Comparison of ENCODE assay signal across 8 cellular contexts in genomic region chr4:165208741-165209388, GRCh38. TPM values are rescaled to one million over a fixed set of nuclear protein-coding genes. Genes with fewer than 3 reads are reported as not detected.
DNase-seq lines count a peak whose midpoint lies in the region; ATAC-seq and TF ChIP-seq lines count a peak whose summit lies in the region.

No MANE protein-coding gene starts in this region.

- peak overlapping the region; percentile 87 for H3K27ac Mint-ChIP-seq in activated naive CD8-positive, alpha-beta T cell

- peaks cover 0 to 16% (median 0%) of the 10 kb centered on the region in 11 experiments; a peak in 2 of 22 replicates for H3K36me3 ChIP-seq in BLaER1 treated with 17β-estradiol and CSF1 and Interleukin-3, amounts not matched to agents 10 nM and 100 nM
- H3K36me3 ChIP-seq in Karpas-422 (ENCODE audit: insufficient read depth, low read length) (no peaks in the 10 kb centered on the region), lower lobe of right lung (no peaks in the 10 kb centered on the region), tibial nerve (no peaks in the 10 kb centered on the region)

- H3K27me3 ChIP-seq in BLaER1 treated with 17β-estradiol and CSF1 and Interleukin-3, amounts not matched to agents 10 nM and 100 nM, result no peaks in the 10 kb centered on the region
- H3K27me3 ChIP-seq in Karpas-422 (ENCODE audit: low read length) (no peaks in the 10 kb centered on the region), lower lobe of right lung (ENCODE audit: low read depth) (no peaks in the 10 kb centered on the region), tibial nerve (no peaks in the 10 kb centered on the region)

- H4K20me1 ChIP-seq in BLaER1 treated with 17β-estradiol and CSF1 and Interleukin-3, amounts not matched to agents 10 nM and 100 nM, result peaks cover 0 to 47% (median 40%) of the 10 kb centered on the region in 11 experiments; a peak in 17 of 22 replicates
- peaks cover 21% of the 10 kb centered on the region for H4K20me1 ChIP-seq in Karpas-422 (ENCODE audit: insufficient read depth, low read depth, low read length)

- peaks cover 84% of the 10 kb centered on the region for H3K4me1 Mint-ChIP-seq in activated naive CD8-positive, alpha-beta T cell (ENCODE audit: low read depth)

- H3K4me1 ChIP-seq in BLaER1 treated with 17β-estradiol and CSF1 and Interleukin-3, amounts not matched to agents 10 nM and 100 nM, result peaks cover 56 to 82% (median 78%) of the 10 kb centered on the region in 10 experiments
- H3K4me1 ChIP-seq in Karpas-422 (ENCODE audit: low read length) (peaks cover 64% of the 10 kb centered on the region), lower lobe of right lung (peaks cover 35% of the 10 kb centered on the region), tibial nerve (peaks cover 0 to 25% (median 6%) of the 10 kb centered on the region in 4 donors)

- no peak for TF ChIP-seq EP300 in tibial nerve (IDR thresholded peaks at IDR 0.05)

- peaks cover 3% of the 10 kb centered on the region for H3K36me3 Mint-ChIP-seq in activated naive CD8-positive, alpha-beta T cell

- H3K9me3 Mint-ChIP-seq in activated naive CD8-positive, alpha-beta T cell (ENCODE audit: low read depth), result no peaks in the 10 kb centered on the region

- H3K4me3 ChIP-seq in BLaER1 treated with 17β-estradiol and CSF1 and Interleukin-3, amounts not matched to agents 10 nM and 100 nM, result peak overlapping the region; percentile 84 to 100 (median 96)
- peak overlapping the region; percentile 77 for H3K4me3 ChIP-seq in Karpas-422 (ENCODE audit: low read length)
- H3K4me3 ChIP-seq in lower lobe of right lung, result peak overlapping the region; percentile 79
- H3K4me3 ChIP-seq in tibial nerve, result peak overlapping the region in 2 of 4 donors; percentile 67 to 96

- no peaks in the 10 kb centered on the region for H3K9me3 ChIP-seq in BLaER1 treated with 17β-estradiol and CSF1 and Interleukin-3, amounts not matched to agents 10 nM and 100 nM (replicated peaks in 1 of 11)
- H3K9me3 ChIP-seq in Karpas-422 (ENCODE audit: low read length), result no peaks in the 10 kb centered on the region
- H3K9me3 ChIP-seq in lower lobe of right lung, result no peaks in the 10 kb centered on the region
- H3K9me3 ChIP-seq in tibial nerve, result no peaks in the 10 kb centered on the region

- H3K79me2 ChIP-seq in Karpas-422 (ENCODE audit: low read length), result peaks cover 72% of the 10 kb centered on the region

- H3K27me3 Mint-ChIP-seq in activated naive CD8-positive, alpha-beta T cell, result no peaks in the 10 kb centered on the region

- H3K9me2 ChIP-seq in Karpas-422 (replicated peaks; ENCODE audit: insufficient read depth, low read length), result no peaks in the 10 kb centered on the region

- WGBS in tibial nerve, 2 donors, result 35 to 39% methylated on average over 10 of the region's 10 CpGs

- DNase-seq in Karpas-422 (peak; percentile 51), lower lobe of right lung (no peak), EL (no peak), HuH-7 (ENCODE audit: low spot score) (no peak), tibial nerve (ENCODE audit: low spot score in 2 of 2) (no peak)

- TF ChIP-seq POLR2A in tibial nerve (IDR thresholded peaks at IDR 0.05), result no peak

- peak overlapping the region; percentile 84 to 94 (median 88) for H3K4me2 ChIP-seq in BLaER1 treated with 17β-estradiol and CSF1 and Interleukin-3, amounts not matched to agents 10 nM and 100 nM
- H3K4me2 ChIP-seq in Karpas-422 (ENCODE audit: low read depth, low read length, poor library complexity, severe bottlenecking), result peak overlapping the region; percentile 89

- peak overlapping the region; percentile 91 to 99 (median 97) for H3K9ac ChIP-seq in BLaER1 treated with 17β-estradiol and CSF1 and Interleukin-3, amounts not matched to agents 10 nM and 100 nM
- H3K9ac ChIP-seq in Karpas-422 (ENCODE audit: low read length), result peak overlapping the region; percentile 85

- ATAC-seq in lower lobe of right lung (peak in 1 of 2 donors; percentile 20), HG03025 (IDR thresholded peaks at IDR 0.05; ENCODE audit: low FRiP score, unreplicated experiment) (no peak)

- H3K27ac ChIP-seq in BLaER1 treated with 17β-estradiol and CSF1 and Interleukin-3, amounts not matched to agents 10 nM and 100 nM, result peak overlapping the region; percentile 93 to 99 (median 97); a peak in 21 of 22 replicates
- no peak overlapping the region for H3K27ac ChIP-seq in Karpas-422 (ENCODE audit: low read length)
- peak overlapping the region; percentile 93 for H3K27ac ChIP-seq in lower lobe of right lung
- H3K27ac ChIP-seq in tibial nerve, result peak overlapping the region in 1 of 4 donors; percentile 22

- intact Hi-C loops in lower lobe of right lung (cut with DNase I), result no loop called here

- peak overlapping the region; percentile 92 for H3K4me3 Mint-ChIP-seq in activated naive CD8-positive, alpha-beta T cell

- H2AFZ ChIP-seq in Karpas-422 (ENCODE audit: low read length), result no peak overlapping the region

- TF ChIP-seq CTCF in lower lobe of right lung (IDR thresholded peaks at IDR 0.05) (no peak), tibial nerve (IDR thresholded peaks at IDR 0.05) (no peak)

RNA-seq across cellular contexts. Expression of gene KLHL2, which starts 1.5 kb away (rescaled TPM):
- 27.3 and 31.5 TPM in 2 replicates for total RNA-seq in Karpas-422 (2014; rRNA removed; shearing (Covaris generic); ENCODE audit: low replicate concordance)
- 37.7 TPM for total RNA-seq in lower lobe of right lung
- total RNA-seq in tibial nerve, result 10 to 100 TPM; 18.0 to 26.7 (median 23.8) TPM
